13 cellular contexts compared by ENCODE assay signal in genomic region chr3:66497288-66497972, GRCh38. TPM values are rescaled to one million over a fixed set of nuclear protein-coding genes. Genes with fewer than 3 reads are reported as not detected.
DNase-seq lines count a peak whose midpoint lies in the region; ATAC-seq and TF ChIP-seq lines count a peak whose summit lies in the region.
"Had no signal": no experiment of that assay in that cellular context is flagged by ENCODE, and none has a peak within 500 bp of the region (broad histone marks: within the 10 kb centered on the region; RNA-seq: fewer than 3 reads in every experiment).

No MANE protein-coding gene starts in this region.

- intact Hi-C loops in activated CD4-positive, alpha-beta T cell treated with anti-CD3 and anti-CD28 coated beads for 36 hours (cut with DNase I, micrococcal nuclease): loop anchor here in 1 of 2 experiments (10.0 kb wide), 1 partner anchor 317 kb away; no protein-coding TSS in a partner anchor
- intact Hi-C loops in sciatic nerve (cut with DNase I): loop anchor here (10.0 kb wide), 1 partner anchor 63 kb away; no protein-coding TSS in a partner anchor

- H3K27ac Mint-ChIP-seq in activated CD4-positive, alpha-beta T cell treated with anti-CD3 and anti-CD28 coated beads for 36 hours: peak overlapping the region; percentile 80
- peak overlapping the region; percentile 87 for H3K27ac Mint-ChIP-seq in T-helper 17 cell

- H2AFZ ChIP-seq in fibroblast of lung (ENCODE audit: low read length): no peak overlapping the region

- H3K4me3 ChIP-seq in fibroblast of lung (replicated peaks in 1 of 4; ENCODE audit: control extremely low read depth in 1 of 4, insufficient read depth in 1 of 4, low read depth in 3 of 4, low read length in 4 of 4): peak overlapping the region in 3 of 4 experiments; percentile 16 to 90 (median 70)
- H3K4me3 ChIP-seq in stomach smooth muscle (ENCODE audit: low read length in 2 of 2): peak overlapping the region; percentile 74 to 94
- H3K4me3 ChIP-seq: HAP-1 had no signal

- H3K4me1 Mint-ChIP-seq in activated CD4-positive, alpha-beta T cell treated with anti-CD3 and anti-CD28 coated beads for 36 hours: peaks cover 75% of the 10 kb centered on the region
- H3K4me1 Mint-ChIP-seq in T-helper 17 cell: peaks cover 76% of the 10 kb centered on the region

- H3K36me3 Mint-ChIP-seq in activated CD4-positive, alpha-beta T cell treated with anti-CD3 and anti-CD28 coated beads for 36 hours (ENCODE audit: low read depth): no peaks in the 10 kb centered on the region
- H3K36me3 Mint-ChIP-seq in T-helper 17 cell (ENCODE audit: low read depth): peaks cover 3% of the 10 kb centered on the region

- DNase-seq in activated CD4-positive, alpha-beta T cell treated with anti-CD3 and anti-CD28 coated beads for 36 hours: no peak
- DNase-seq in activated CD4-positive, alpha-beta T cell treated with anti-CD3 and anti-CD28 coated beads, Interleukin-2, amount 50 U/mL, for 1 hour: no peak
- DNase-seq in T-helper 17 cell (no peak), fibroblast of lung (ENCODE audit: low read depth in 2 of 2) (no peak), NCI-H82 (lab: John Stamatoyannopoulos, UW) (no peak), sciatic nerve (ENCODE audit: low spot score) (no peak)
- DNase-seq: 8988T; NCI-H2107; stimulated activated CD4-positive, alpha-beta T cell treated with anti-CD3 and anti-CD28 coated beads, Interleukin-12 subunit alpha, Interleukin-12 subunit beta, amount 100 ng/mL, for 4 hours had no signal

- no peak overlapping the region for H3K27ac ChIP-seq in fibroblast of lung (ENCODE audit: insufficient read depth, low read length)
- H3K27ac ChIP-seq in stomach smooth muscle (ENCODE audit: low read length): peak overlapping the region; percentile 76
- H3K27ac ChIP-seq: HL-60 had no signal

- CTCF ChIA-PET in activated CD4-positive, alpha-beta T cell treated with anti-CD3 and anti-CD28 coated beads for 36 hours (lab: Charles Lee): interaction anchor here (0.8 to 1.9 kb wide), 5 partner anchors 17 to 28 kb away, joined by 3 to 6 read pairs (median 4); no protein-coding TSS in a partner anchor

- POLR2A ChIA-PET in activated CD4-positive, alpha-beta T cell treated with anti-CD3 and anti-CD28 coated beads for 36 hours (lab: Charles Lee): no interaction called here

- H3K27me3 ChIP-seq in fibroblast of lung (ENCODE audit: control insufficient read depth, insufficient read depth, low read length): no peaks in the 10 kb centered on the region
- H3K27me3 ChIP-seq in stomach smooth muscle (ENCODE audit: control insufficient read depth in 1 of 2, insufficient read depth in 2 of 2, low read length in 2 of 2): no peaks in the 10 kb centered on the region

- peaks cover 53% of the 10 kb centered on the region for H3K79me2 ChIP-seq in fibroblast of lung (ENCODE audit: control insufficient read depth, insufficient read depth, low read length)

- no peak for ATAC-seq in activated CD4-positive, alpha-beta T cell treated with anti-CD3 and anti-CD28 coated beads for 36 hours
- ATAC-seq in T-helper 17 cell (peak; percentile 19), HG03175 (IDR thresholded peaks at IDR 0.05; ENCODE audit: unreplicated experiment) (no peak), sciatic nerve (no peak)

- peaks cover 5% of the 10 kb centered on the region for H3K27me3 Mint-ChIP-seq in activated CD4-positive, alpha-beta T cell treated with anti-CD3 and anti-CD28 coated beads for 36 hours
- H3K27me3 Mint-ChIP-seq in T-helper 17 cell: no peaks in the 10 kb centered on the region

- no peak overlapping the region for H3K9ac ChIP-seq in fibroblast of lung (ENCODE audit: insufficient read depth, low read length)
- peak overlapping the region in 1 of 2 donors; percentile 83 for H3K9ac ChIP-seq in stomach smooth muscle (ENCODE audit: low read length in 2 of 2)

- peak overlapping the region; percentile 96 for H3K4me3 Mint-ChIP-seq in activated CD4-positive, alpha-beta T cell treated with anti-CD3 and anti-CD28 coated beads for 36 hours
- H3K4me3 Mint-ChIP-seq in T-helper 17 cell: peak overlapping the region; percentile 99

- H3K9me3 Mint-ChIP-seq in activated CD4-positive, alpha-beta T cell treated with anti-CD3 and anti-CD28 coated beads for 36 hours (ENCODE audit: low read depth): no peaks in the 10 kb centered on the region

- peak overlapping the region; percentile 72 for H3K4me2 ChIP-seq in fibroblast of lung (ENCODE audit: extremely low read depth, insufficient read depth, low read length)

- H3K36me3 ChIP-seq in fibroblast of lung (ENCODE audit: control insufficient read depth, insufficient read depth, low read length) (no peaks in the 10 kb centered on the region), stomach smooth muscle (ENCODE audit: control insufficient read depth in 2 of 2, insufficient read depth in 2 of 2, low read length in 2 of 2) (no peaks in the 10 kb centered on the region)
- H3K36me3 ChIP-seq: HAP-1 had no signal

- H3K9me3 ChIP-seq in T-helper 17 cell (ENCODE audit: control insufficient read depth, low read length, poor library complexity, severe bottlenecking) (no peaks in the 10 kb centered on the region), fibroblast of lung (ENCODE audit: control insufficient read depth, insufficient read depth, low read depth, low read length) (no peaks in the 10 kb centered on the region), stomach smooth muscle (ENCODE audit: control insufficient read depth in 2 of 2, low read length in 2 of 2) (no peaks in the 10 kb centered on the region)
- H3K9me3 ChIP-seq: HAP-1 had no signal

- H4K20me1 ChIP-seq in fibroblast of lung (ENCODE audit: control insufficient read depth, extremely low read depth, insufficient read depth, low read length): no peaks in the 10 kb centered on the region

- TF ChIP-seq CTCF in fibroblast of lung (conservative IDR thresholded peaks at IDR 0.05 in 1 of 2, IDR thresholded peaks at IDR 0.05 in 1 of 2; ENCODE audit: low read depth in 1 of 2, low read length in 2 of 2): no peak

- H3K4me1 ChIP-seq in fibroblast of lung (ENCODE audit: control insufficient read depth, extremely low read depth, insufficient read depth, low read length): peaks cover 2% of the 10 kb centered on the region
- peaks cover 43% of the 10 kb centered on the region for H3K4me1 ChIP-seq in stomach smooth muscle (ENCODE audit: control insufficient read depth, insufficient read depth, low read length)

RNA-seq across cellular contexts. Expression of gene LRIG1, which starts 3.4 kb away (rescaled TPM):
- 10 to 100 TPM; 19.1 to 22.7 TPM for total RNA-seq in activated CD4-positive, alpha-beta T cell treated with anti-CD3 and anti-CD28 coated beads for 36 hours
- total RNA-seq in T-helper 17 cell: 10 to 100 TPM; 57.8 to 63.4 TPM
- total RNA-seq in fibroblast of lung: 82.4 and 104 TPM in 2 replicates
- 27.9 and 46.5 TPM in 2 replicates for polyA plus RNA-seq in fibroblast of lung
- 23.1 and 33.6 TPM in 2 replicates for polyA plus RNA-seq in fibroblast of lung (2012)
- polyA minus RNA-seq in fibroblast of lung (ENCODE audit: low replicate concordance): 126 and 180 TPM in 2 replicates
- total RNA-seq in sciatic nerve: 50.8 TPM
